17 cellular contexts compared by ENCODE assay signal in the genomic region with DNA sequence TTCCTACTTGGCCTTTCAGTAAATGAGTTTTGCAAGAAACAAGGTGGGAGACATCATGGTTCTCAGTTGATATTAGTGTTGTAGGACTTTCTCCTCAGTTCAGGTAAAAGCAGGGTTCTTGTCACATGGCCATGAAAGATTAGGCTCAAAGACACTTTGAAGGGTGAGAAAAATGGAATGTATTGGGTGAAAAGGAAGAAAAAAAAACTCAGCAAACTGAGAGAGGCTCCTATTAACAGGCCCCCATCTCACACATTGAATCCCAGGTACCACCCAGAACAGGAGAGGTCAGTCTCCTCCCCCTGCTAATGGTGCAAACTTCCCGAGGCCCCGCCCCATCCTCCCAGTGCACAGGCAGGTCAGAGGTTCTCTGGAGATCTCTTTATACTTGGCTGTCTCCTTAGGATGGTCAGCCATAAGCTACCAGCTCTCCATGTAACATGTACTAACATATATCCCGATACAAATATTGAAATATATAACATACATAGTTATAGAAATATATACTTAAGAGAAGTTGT.
DNase-seq lines count a peak whose midpoint lies in the region; ATAC-seq, FAIRE-seq and TF ChIP-seq lines count a peak whose summit lies in the region.
"Had no signal": no experiment of that assay in that cellular context is flagged by ENCODE, and none has a peak within 500 bp of the region (broad histone marks: within the 10 kb centered on the region; RNA-seq: fewer than 3 reads in every experiment).

No MANE protein-coding gene starts in this region.

- no peaks in the 10 kb centered on the region for H3K36me3 Mint-ChIP-seq in GM23338 (ENCODE audit: low read depth)
- H3K36me3 Mint-ChIP-seq in activated T-helper 1 cell treated with anti-CD3 and anti-CD28 coated beads, Interleukin-12 subunit alpha, Interleukin-12 subunit beta, Interleukin-2, Interleukin-4 antibody, amounts not matched to agents 30 ng/mL and 10 ng/mL and 1 ng/mL, durations not matched to agents 14 hours and 24 hours and 36 hours (ENCODE audit: low read depth): peaks cover 37% of the 10 kb centered on the region
- H3K36me3 Mint-ChIP-seq: brain had no signal

- 65% methylated on average over 3 of the region's 3 CpGs for WGBS in A549 (ENCODE audit: missing lambda C conversion rate)
- WGBS in gastroesophageal sphincter (ENCODE audit: low coverage in 1 of 2), 2 donors: 74 to 87% methylated on average over 3 of the region's 3 CpGs

- H3K9me2 ChIP-seq in GM23338 (ENCODE audit: insufficient read depth): no peaks in the 10 kb centered on the region

- H3K27ac ChIP-seq in A549: peak overlapping the region; percentile 10 to 64; a peak in 3 of 6 replicates
- H3K27ac ChIP-seq in GM23338 (ENCODE audit: low read depth): no peak overlapping the region
- peak overlapping the region in 3 of 4 donors; percentile 49 to 69 (median 64) for H3K27ac ChIP-seq in gastroesophageal sphincter
- H3K27ac ChIP-seq in left lung: no peak overlapping the region
- H3K27ac ChIP-seq: BLaER1 had no signal

- peaks cover 80% of the 10 kb centered on the region for H3K4me1 ChIP-seq in A549
- no peaks in the 10 kb centered on the region for H3K4me1 ChIP-seq in GM23338 (ENCODE audit: insufficient read depth)
- H3K4me1 ChIP-seq in gastroesophageal sphincter: peaks cover 0 to 55% (median 6%) of the 10 kb centered on the region in 3 donors
- peaks cover 7 to 45% of the 10 kb centered on the region in 2 donors for H3K4me1 ChIP-seq in left lung
- H3K4me1 ChIP-seq: BLaER1 had no signal

- no peaks in the 10 kb centered on the region for H3K36me3 ChIP-seq in GM23338 (ENCODE audit: insufficient read depth)
- H3K36me3 ChIP-seq in gastroesophageal sphincter: no peaks in the 10 kb centered on the region
- no peaks in the 10 kb centered on the region for H3K36me3 ChIP-seq in left lung
- H3K36me3 ChIP-seq: BLaER1 had no signal

- intact Hi-C loops in activated T-helper 1 cell treated with anti-CD3 and anti-CD28 coated beads, Interleukin-12 subunit alpha, Interleukin-12 subunit beta, Interleukin-2, Interleukin-4 antibody, amounts not matched to agents 30 ng/mL and 10 ng/mL and 1 ng/mL, durations not matched to agents 14 hours and 24 hours and 36 hours (cut with micrococcal nuclease): no loop called here
- intact Hi-C loops in left lung (cut with DNase I): no loop called here

- H3K4me3 Mint-ChIP-seq in GM23338: no peak overlapping the region
- H3K4me3 Mint-ChIP-seq in activated T-helper 1 cell treated with anti-CD3 and anti-CD28 coated beads, Interleukin-12 subunit alpha, Interleukin-12 subunit beta, Interleukin-2, Interleukin-4 antibody, amounts not matched to agents 30 ng/mL and 10 ng/mL and 1 ng/mL, durations not matched to agents 14 hours and 24 hours and 36 hours: no peak overlapping the region
- H3K4me3 Mint-ChIP-seq: brain had no signal

- H3K4me1 Mint-ChIP-seq in GM23338: peaks cover 8% of the 10 kb centered on the region; the same call in 2 of the 3 replicates
- H3K4me1 Mint-ChIP-seq in activated T-helper 1 cell treated with anti-CD3 and anti-CD28 coated beads, Interleukin-12 subunit alpha, Interleukin-12 subunit beta, Interleukin-2, Interleukin-4 antibody, amounts not matched to agents 30 ng/mL and 10 ng/mL and 1 ng/mL, durations not matched to agents 14 hours and 24 hours and 36 hours (ENCODE audit: low read depth): peaks cover 70% of the 10 kb centered on the region
- H3K4me1 Mint-ChIP-seq: brain had no signal

- no peak overlapping the region for H3K4me2 ChIP-seq in A549
- no peak overlapping the region for H3K4me2 ChIP-seq in GM23338
- H3K4me2 ChIP-seq: BLaER1 had no signal

- no peak for ATAC-seq in A549
- peak; percentile 61 for ATAC-seq in GM23338
- ATAC-seq in gastroesophageal sphincter: no peak
- no peak for ATAC-seq in left lung
- ATAC-seq: esophagus mucosa, heart left ventricle had no signal

- H3K4me3 ChIP-seq in A549: no peak overlapping the region
- no peak overlapping the region for H3K4me3 ChIP-seq in GM23338
- no peak overlapping the region for H3K4me3 ChIP-seq in gastroesophageal sphincter
- no peak overlapping the region for H3K4me3 ChIP-seq in left lung
- H3K4me3 ChIP-seq: BLaER1, dorsolateral prefrontal cortex, heart left ventricle had no signal

- TF ChIP-seq CTCF in A549 (IDR thresholded peaks at IDR 0.05) (no peak), GM23338 (conservative IDR thresholded peaks at IDR 0.05; ENCODE audit: low read depth in 2 of 2) (no peak), gastroesophageal sphincter (IDR thresholded peaks at IDR 0.05) (no peak), left lung (IDR thresholded peaks at IDR 0.05) (no peak)

- H3K27me3 ChIP-seq in GM23338 (ENCODE audit: insufficient read depth) (no peaks in the 10 kb centered on the region), gastroesophageal sphincter (no peaks in the 10 kb centered on the region), left lung (no peaks in the 10 kb centered on the region)
- H3K27me3 ChIP-seq: BLaER1, dorsolateral prefrontal cortex, heart left ventricle had no signal

- H3K27me3 Mint-ChIP-seq in GM23338 (ENCODE audit: insufficient read depth, low read depth, poor library complexity): peaks cover 5% of the 10 kb centered on the region
- peaks cover 2% of the 10 kb centered on the region for H3K27me3 Mint-ChIP-seq in activated T-helper 1 cell treated with anti-CD3 and anti-CD28 coated beads, Interleukin-12 subunit alpha, Interleukin-12 subunit beta, Interleukin-2, Interleukin-4 antibody, amounts not matched to agents 30 ng/mL and 10 ng/mL and 1 ng/mL, durations not matched to agents 14 hours and 24 hours and 36 hours (ENCODE audit: insufficient read depth)

- H3K27ac Mint-ChIP-seq in GM23338: no peak overlapping the region
- peak overlapping the region; percentile 77 for H3K27ac Mint-ChIP-seq in activated T-helper 1 cell treated with anti-CD3 and anti-CD28 coated beads, Interleukin-12 subunit alpha, Interleukin-12 subunit beta, Interleukin-2, Interleukin-4 antibody, amounts not matched to agents 30 ng/mL and 10 ng/mL and 1 ng/mL, durations not matched to agents 14 hours and 24 hours and 36 hours
- H3K27ac Mint-ChIP-seq: brain had no signal

- 0 out of 2 replicates have a peak overlapping the region, but pooled peaks have one; percentile 9 for H2AFZ ChIP-seq in GM23338

- no peak for TF ChIP-seq RAD21 in A549 (conservative IDR thresholded peaks at IDR 0.05 in 1 of 2, IDR thresholded peaks at IDR 0.05 in 1 of 2)

- no peak for DNase-seq in A549 (ENCODE audit: low read depth in 1 of 2, low spot score in 1 of 2)
- DNase-seq in GM23338 (ENCODE audit: low spot score): no peak
- no peak for DNase-seq in activated T-helper 1 cell treated with anti-CD3 and anti-CD28 coated beads, Interleukin-12 subunit alpha, Interleukin-12 subunit beta, Interleukin-2, Interleukin-4 antibody, amounts not matched to agents 30 ng/mL and 10 ng/mL and 1 ng/mL, durations not matched to agents 14 hours and 24 hours and 36 hours (ENCODE audit: low spot score)
- DNase-seq in H54 (ENCODE audit: insufficient read length, low spot score): no peak
- DNase-seq in occipital lobe (lab: John Stamatoyannopoulos, UW): no peak
- no peak for DNase-seq in left lung
- DNase-seq: activated CD4-positive, alpha-beta T cell treated with anti-CD3 and anti-CD28 coated beads, Interleukin-2, amount 50 U/mL, for 4 hours; dorsolateral prefrontal cortex; midbrain; NCI-H1694 treated with DMSO at 0.1 percent for 48 hours; NCI-H446; T1000 had no signal

- CTCF ChIA-PET in A549 (lab: Yijun Ruan, JAX): interaction anchor here (0.6 to 1.4 kb wide), 3 partner anchors 12 to 63 kb away, joined by 3 read pairs; no protein-coding TSS in a partner anchor

- POLR2A ChIA-PET in A549 (lab: Yijun Ruan, JAX): no interaction called here

- H3F3A ChIP-seq in GM23338 (replicated peaks; ENCODE audit: low read depth): no peaks in the 10 kb centered on the region

- H3K9me3 Mint-ChIP-seq in GM23338: no peaks in the 10 kb centered on the region
- H3K9me3 Mint-ChIP-seq in activated T-helper 1 cell treated with anti-CD3 and anti-CD28 coated beads, Interleukin-12 subunit alpha, Interleukin-12 subunit beta, Interleukin-2, Interleukin-4 antibody, amounts not matched to agents 30 ng/mL and 10 ng/mL and 1 ng/mL, durations not matched to agents 14 hours and 24 hours and 36 hours: peaks cover 3% of the 10 kb centered on the region
- H3K9me3 Mint-ChIP-seq: brain had no signal

- H4K20me1 ChIP-seq in GM23338 (replicated peaks; ENCODE audit: insufficient read depth): 0 out of 2 replicates have a peak, but pooled peaks cover 2% of the 10 kb centered on the region
- H4K20me1 ChIP-seq: BLaER1 had no signal

- TF ChIP-seq POLR2A in A549 (IDR thresholded peaks at IDR 0.05; ENCODE audit: low read length) (no peak), gastroesophageal sphincter (IDR thresholded peaks at IDR 0.05) (no peak), H54 (IDR thresholded peaks at IDR 0.05; ENCODE audit: low read depth, low read length) (no peak)

- no peaks in the 10 kb centered on the region for H3K79me2 ChIP-seq in GM23338 (replicated peaks; ENCODE audit: insufficient read depth)

- H3K9me3 ChIP-seq in A549 (no peaks in the 10 kb centered on the region), gastroesophageal sphincter (no peaks in the 10 kb centered on the region), left lung (peaks cover 0 to 2% of the 10 kb centered on the region in 2 donors)
- H3K9me3 ChIP-seq: BLaER1 had no signal

- TF ChIP-seq EP300 in A549 (IDR thresholded peaks at IDR 0.05) (no peak), gastroesophageal sphincter (IDR thresholded peaks at IDR 0.05) (no peak)

- FAIRE-seq in A549 (lab: Jason Lieb, UNC) (no peak), H54 (lab: Jason Lieb, UNC) (no peak)

TF ChIP-seq in A549, 52 proteins besides CTCF, POLR2A, EP300 and RAD21:
- TF ChIP-seq EHMT2 (IDR thresholded peaks at IDR 0.05; ENCODE audit: low read depth): no peak

TF ChIP-seq in GM23338, 12 proteins besides CTCF, POLR2A, EP300 and RAD21 (continues in another document):
- TF ChIP-seq, protein P1, sequence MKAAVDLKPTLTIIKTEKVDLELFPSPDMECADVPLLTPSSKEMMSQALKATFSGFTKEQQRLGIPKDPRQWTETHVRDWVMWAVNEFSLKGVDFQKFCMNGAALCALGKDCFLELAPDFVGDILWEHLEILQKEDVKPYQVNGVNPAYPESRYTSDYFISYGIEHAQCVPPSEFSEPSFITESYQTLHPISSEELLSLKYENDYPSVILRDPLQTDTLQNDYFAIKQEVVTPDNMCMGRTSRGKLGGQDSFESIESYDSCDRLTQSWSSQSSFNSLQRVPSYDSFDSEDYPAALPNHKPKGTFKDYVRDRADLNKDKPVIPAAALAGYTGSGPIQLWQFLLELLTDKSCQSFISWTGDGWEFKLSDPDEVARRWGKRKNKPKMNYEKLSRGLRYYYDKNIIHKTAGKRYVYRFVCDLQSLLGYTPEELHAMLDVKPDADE (IDR thresholded peaks at IDR 0.05): no peak

Comparison
In these comparisons a context has a peak if more than half of its experiments do, and no peak if none do; other contexts are left out.
1. H3K27ac ChIP-seq: peak in A549 (2 of 2) and gastroesophageal sphincter (3 of 4); none in GM23338 (single experiment) and left lung (0 of 2).